In genomic region chr12:106112094-106112822, GRCh38 we compare ENCODE assay signal across 12 cellular contexts. TPM values are rescaled to one million over a fixed set of nuclear protein-coding genes. Genes with fewer than 3 reads are reported as not detected.
A peak's percentile ranks its signal among the peaks of the same experiment; 100 is the strongest.
DNase-seq lines count a peak whose midpoint lies in the region; ATAC-seq and TF ChIP-seq lines count a peak whose summit lies in the region.
"Had no signal": no experiment of that assay in that cellular context is flagged by ENCODE, and none has a peak within 500 bp of the region (broad histone marks: within the 10 kb centered on the region; RNA-seq: fewer than 3 reads in every experiment).

No MANE protein-coding gene starts in this region.

- H3K27me3 ChIP-seq in SK-N-SH (ENCODE audit: insufficient read depth) (no peaks in the 10 kb centered on the region), hepatocyte (no peaks in the 10 kb centered on the region), subcutaneous abdominal adipose tissue (ENCODE audit: control insufficient read depth in 5 of 5, insufficient read depth in 4 of 5, low read length in 5 of 5) (no peaks in the 10 kb centered on the region)

- H3K79me2 ChIP-seq in SK-N-SH (ENCODE audit: insufficient read depth) = peaks cover 100% of the 10 kb centered on the region
- H3K79me2 ChIP-seq in hepatocyte = peaks cover 56% of the 10 kb centered on the region

- POLR2A ChIA-PET in SK-N-SH (lab: Yijun Ruan, JAX) = no interaction called here

- H3K4me1 ChIP-seq in SK-N-SH (ENCODE audit: control insufficient read depth in 1 of 2, insufficient read depth in 2 of 2, low read depth in 1 of 2, low read length in 1 of 2) (peaks cover 4 to 47% of the 10 kb centered on the region in 2 experiments; a peak in 3 of 4 replicates), hepatocyte (ENCODE audit: insufficient read depth) (peaks cover 67% of the 10 kb centered on the region), subcutaneous abdominal adipose tissue (ENCODE audit: control insufficient read depth in 5 of 5, insufficient read depth in 5 of 5, low read length in 5 of 5) (peaks cover 20 to 94% (median 75%) of the 10 kb centered on the region in 5 donors)

- H3K9ac ChIP-seq in SK-N-SH = 0 out of 2 replicates have a peak overlapping the region, but pooled peaks have one; percentile 30
- H3K9ac ChIP-seq in subcutaneous abdominal adipose tissue (ENCODE audit: low read length in 5 of 5) = no peak overlapping the region

- H2AFZ ChIP-seq in SK-N-SH (ENCODE audit: low read depth) (no peak overlapping the region), hepatocyte (no peak overlapping the region)

- H3K4me3 ChIP-seq in SK-N-SH (ENCODE audit: low read depth in 2 of 2, low read length in 1 of 2) (no peak overlapping the region), hepatocyte (no peak overlapping the region), subcutaneous abdominal adipose tissue (ENCODE audit: low read depth in 1 of 5, low read length in 5 of 5) (no peak overlapping the region)

- peaks cover 12% of the 10 kb centered on the region for H3F3A ChIP-seq in SK-N-SH (replicated peaks; ENCODE audit: insufficient read depth)

- no peak for TF ChIP-seq RAD21 in Ishikawa (IDR thresholded peaks at IDR 0.05; ENCODE audit: low read depth)
- TF ChIP-seq RAD21 in SK-N-SH (IDR thresholded peaks at IDR 0.05; ENCODE audit: low read length) = no peak

- DNase-seq in SK-N-SH (peak; percentile 34), hepatocyte (ENCODE audit: low spot score) (no peak), cerebellum (ENCODE audit: low spot score) (no peak), DMS153 treated with DMSO at 0.1 percent for 48 hours (lab: John Stamatoyannopoulos, UW; ENCODE audit: unreplicated experiment) (no peak), NCI-H1436 treated with DMSO at 0.1 percent for 48 hours (lab: John Stamatoyannopoulos, UW) (no peak)
- DNase-seq: activated CD4-positive, CD25-positive, alpha-beta regulatory T cell treated with anti-CD3 and anti-CD28 coated beads, Interleukin-2, amount 50 U/mL, for 72 hours; GF-D8; NCI-H2171 had no signal

- peak overlapping the region; percentile 9; the same call in 1 of the 2 replicates for H3K4me2 ChIP-seq in SK-N-SH
- H3K4me2 ChIP-seq in hepatocyte = peak overlapping the region; percentile 10

- WGBS in SK-N-SH (ENCODE audit: low lambda C conversion rate) = 57% methylated on average over 13 of the region's 13 CpGs
- 58% methylated on average over 13 of the region's 13 CpGs for WGBS in hepatocyte (ENCODE audit: low lambda C conversion rate, missing lambda C conversion rate)

- TF ChIP-seq EP300 in Ishikawa (IDR thresholded peaks at IDR 0.05; ENCODE audit: borderline replicate concordance) (no peak), SK-N-SH (IDR thresholded peaks at IDR 0.05; ENCODE audit: borderline replicate concordance in 1 of 2, low read depth in 1 of 2, low read length in 1 of 2) (no peak)

- no peak for ATAC-seq in HG03469 (IDR thresholded peaks at IDR 0.05; ENCODE audit: unreplicated experiment)

- H3K9me3 ChIP-seq in SK-N-SH = no peaks in the 10 kb centered on the region
- H3K9me3 ChIP-seq in hepatocyte (ENCODE audit: low read depth) = no peaks in the 10 kb centered on the region
- no peaks in the 10 kb centered on the region for H3K9me3 ChIP-seq in subcutaneous abdominal adipose tissue (ENCODE audit: control insufficient read depth in 5 of 5, low read length in 5 of 5)
- H3K9me3 ChIP-seq: neutrophil had no signal

- CTCF ChIA-PET in SK-N-SH (lab: Yijun Ruan, JAX) = interaction anchor here (1.5 kb wide), 1 partner anchor 692 kb away, joined by 4 read pairs; no protein-coding TSS in a partner anchor

- H3K27ac ChIP-seq in SK-N-SH (ENCODE audit: low read depth in 2 of 2, low read length in 1 of 2) (peak overlapping the region in 1 of 2 experiments; percentile 45; a peak in 2 of 4 replicates), hepatocyte (no peak overlapping the region), subcutaneous abdominal adipose tissue (ENCODE audit: low read depth, low read length) (peak overlapping the region; percentile 85)
- H3K27ac ChIP-seq: neutrophil had no signal

- TF ChIP-seq CTCF in SK-N-SH (IDR thresholded peaks at IDR 0.05) = no peak
- no peak for TF ChIP-seq CTCF in hepatocyte (IDR thresholded peaks at IDR 0.05; ENCODE audit: poor library complexity)

- peaks cover 0 to 2% of the 10 kb centered on the region in 2 experiments for H3K36me3 ChIP-seq in SK-N-SH (replicated peaks in 1 of 2; ENCODE audit: control insufficient read depth in 1 of 2, insufficient read depth in 2 of 2, low read length in 1 of 2)
- H3K36me3 ChIP-seq in hepatocyte (replicated peaks; ENCODE audit: insufficient read depth, low read depth) = no peaks in the 10 kb centered on the region
- no peaks in the 10 kb centered on the region for H3K36me3 ChIP-seq in subcutaneous abdominal adipose tissue (ENCODE audit: control insufficient read depth in 5 of 5, insufficient read depth in 5 of 5, low read length in 5 of 5)
- H3K36me3 ChIP-seq: neutrophil had no signal

- H3K9me2 ChIP-seq in SK-N-SH (no peaks in the 10 kb centered on the region), hepatocyte (replicated peaks; ENCODE audit: insufficient read depth) (no peaks in the 10 kb centered on the region)

- H4K20me1 ChIP-seq in SK-N-SH (ENCODE audit: insufficient read depth) (peaks cover 85% of the 10 kb centered on the region), hepatocyte (ENCODE audit: insufficient read depth, poor library complexity, severe bottlenecking) (no peaks in the 10 kb centered on the region)

TF ChIP-seq in Ishikawa, 13 proteins besides CTCF, POLR2A, EP300 and RAD21:
- TF ChIP-seq TAF1 (IDR thresholded peaks at IDR 0.05; ENCODE audit: low read depth) (0 out of 2 replicates have a peak, but pooled peaks have one; percentile 23), ZBTB7A (IDR thresholded peaks at IDR 0.05; ENCODE audit: low read depth) (no peak)
- TF ChIP-seq, protein P1, sequence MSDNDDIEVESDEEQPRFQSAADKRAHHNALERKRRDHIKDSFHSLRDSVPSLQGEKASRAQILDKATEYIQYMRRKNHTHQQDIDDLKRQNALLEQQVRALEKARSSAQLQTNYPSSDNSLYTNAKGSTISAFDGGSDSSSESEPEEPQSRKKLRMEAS (IDR thresholded peaks at IDR 0.05) = peak; percentile 70
TF ChIP-seq in Ishikawa: peak in this region for 2.

TF ChIP-seq in SK-N-SH, 30 proteins besides CTCF, POLR2A, EP300 and RAD21:
- TF ChIP-seq EZH2phosphoT487 (IDR thresholded peaks at IDR 0.05; ENCODE audit: borderline replicate concordance, low read depth) = no peak
- TF ChIP-seq, protein P1 (IDR thresholded peaks at IDR 0.05; ENCODE audit: low read depth) = peak; percentile 76
TF ChIP-seq in SK-N-SH: peak in this region for 1.

RNA-seq across cellular contexts. Expression of gene NUAK1, which starts 26.5 kb away (rescaled TPM):
- polyA plus RNA-seq in SK-N-SH (2012; rRNA removed) (8.1 and 11.3 TPM in 2 replicates), hepatocyte (2.5 and 3.5 TPM in 2 replicates)
- 9.5 and 10.7 TPM in 2 replicates for polyA plus RNA-seq in SK-N-SH (2012; cell fraction: cytosol; rRNA removed)
- polyA plus RNA-seq in SK-N-SH (2012; cell fraction: nucleus; rRNA removed) = 12.0 and 18.7 TPM in 2 replicates
- total RNA-seq in hepatocyte (5.3 and 13.0 TPM in 2 replicates), cerebellum (43.6 TPM)
